13 cellular contexts compared by ENCODE assay signal in the genomic region with DNA sequence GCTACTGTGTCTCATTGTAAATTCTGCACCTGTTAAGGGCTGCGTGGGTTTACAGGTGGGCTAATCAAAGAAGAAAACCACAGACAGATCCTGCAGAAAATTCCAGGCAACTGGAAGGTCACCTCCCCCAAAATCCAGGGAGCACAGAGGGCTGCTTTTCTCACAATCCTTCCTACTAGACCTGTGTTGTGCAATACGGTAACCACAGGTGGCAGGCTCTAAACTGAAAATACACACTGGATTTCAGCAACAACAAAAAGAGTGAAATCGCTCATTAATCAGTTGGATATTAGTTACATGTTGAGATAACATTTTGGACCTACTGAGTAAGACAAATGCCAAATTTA.
DNase-seq lines count a peak whose midpoint lies in the region; ATAC-seq, FAIRE-seq and TF ChIP-seq lines count a peak whose summit lies in the region.
"Had no signal": no experiment of that assay in that cellular context is flagged by ENCODE, and none has a peak within 500 bp of the region (broad histone marks: within the 10 kb centered on the region; RNA-seq: fewer than 3 reads in every experiment).

No MANE protein-coding gene starts in this region.

- TF ChIP-seq POLR2A in K562 (conservative IDR thresholded peaks at IDR 0.05): no peak

- no peak overlapping the region for H2BK12ac ChIP-seq in H9 (ENCODE audit: insufficient read length, low read depth, low read length)

- H3K27ac ChIP-seq in H9 (ENCODE audit: insufficient read length, low read depth, low read length) (no peak overlapping the region), K562 (ENCODE audit: extremely low read depth, low read depth, low read length) (no peak overlapping the region), left lung (no peak overlapping the region)
- H3K27ac ChIP-seq: right atrium auricular region, thoracic aorta had no signal

- no peaks in the 10 kb centered on the region for H3K27me3 Mint-ChIP-seq in H9 (ENCODE audit: low read depth)

- no peaks in the 10 kb centered on the region for H3K79me1 ChIP-seq in H9 (ENCODE audit: insufficient read depth, low read depth, low read length, poor library complexity, severe bottlenecking)

- no peak overlapping the region for H2AK5ac ChIP-seq in H9 (ENCODE audit: insufficient read length, low read length)

- H3K36me3 ChIP-seq in Loucy (ENCODE audit: insufficient read depth, low read length): no peaks in the 10 kb centered on the region
- no peaks in the 10 kb centered on the region for H3K36me3 ChIP-seq in K562 (ENCODE audit: control insufficient read depth, insufficient read depth, low read length)
- H3K36me3 ChIP-seq in left lung: no peaks in the 10 kb centered on the region
- H3K36me3 ChIP-seq: right atrium auricular region, thoracic aorta had no signal

- ATAC-seq in K562 (no peak), left lung (peak; percentile 62), HG03460 (IDR thresholded peaks at IDR 0.05; ENCODE audit: unreplicated experiment) (no peak)

- no peaks in the 10 kb centered on the region for H3K36me3 Mint-ChIP-seq in H9 (ENCODE audit: insufficient read depth in 1 of 3, low read depth in 3 of 3)
- H3K36me3 Mint-ChIP-seq: activated naive CD4-positive, alpha-beta T cell treated with anti-CD3 and anti-CD28 coated beads, Interleukin-2, amount 50 U/mL, for 24 hours had no signal

- H3K56ac ChIP-seq in H9 (ENCODE audit: insufficient read length, low read depth, low read length): no peak overlapping the region

- H3K9me3 ChIP-seq in H9 (ENCODE audit: control insufficient read depth, low read depth, low read length) (no peaks in the 10 kb centered on the region), Loucy (ENCODE audit: insufficient read depth, low read depth, low read length) (no peaks in the 10 kb centered on the region), K562 (replicated peaks; ENCODE audit: control insufficient read depth, insufficient read depth, low read depth, low read length) (no peaks in the 10 kb centered on the region), left lung (no peaks in the 10 kb centered on the region)
- H3K9me3 ChIP-seq: right atrium auricular region, thoracic aorta had no signal

- no peak for TF ChIP-seq EP300 in K562 (IDR thresholded peaks at IDR 0.05; ENCODE audit: low read length)

- H2BK20ac ChIP-seq in H9 (ENCODE audit: low read depth, low read length, poor library complexity, severe bottlenecking): no peak overlapping the region

- in situ Hi-C loops in K562 (cut with MboI): loop anchor here (5.0 to 25.0 kb wide), 3 partner anchors 181 to 811 kb away; no protein-coding TSS in a partner anchor

- no peaks in the 10 kb centered on the region for H3K9me2 ChIP-seq in Loucy (replicated peaks; ENCODE audit: low read depth, low read length)

- no peak for TF ChIP-seq CTCF in H9 (conservative IDR thresholded peaks at IDR 0.05)
- TF ChIP-seq CTCF in Loucy (conservative IDR thresholded peaks at IDR 0.05; ENCODE audit: low read length): no peak
- TF ChIP-seq CTCF in K562 (IDR thresholded peaks at IDR 0.05 in 2 of 3, conservative IDR thresholded peaks at IDR 0.05 in 1 of 3; ENCODE audit: insufficient read depth in 2 of 3, low read depth in 1 of 3, low read length in 3 of 3): no peak
- no peak for TF ChIP-seq CTCF in left lung (IDR thresholded peaks at IDR 0.05)

- no peaks in the 10 kb centered on the region for H4K20me1 ChIP-seq in H9 (ENCODE audit: control insufficient read depth, insufficient read depth, insufficient read length)
- no peaks in the 10 kb centered on the region for H4K20me1 ChIP-seq in Loucy (ENCODE audit: insufficient read depth, low read length, poor library complexity, severe bottlenecking)
- H4K20me1 ChIP-seq in K562 (replicated peaks; ENCODE audit: control insufficient read depth, insufficient read depth, low read length): no peaks in the 10 kb centered on the region

- no peak for FAIRE-seq in K562 (lab: Jason Lieb, UNC)
- FAIRE-seq: colon had no signal

- H3K18ac ChIP-seq in H9 (ENCODE audit: insufficient read length, low read depth, low read length): no peak overlapping the region

- no CpG with 5 or more reads among the region's 3 CpGs for WGBS in H9 (ENCODE audit: extremely low coverage, insufficient read length, low lambda C conversion rate)
- 5% methylated on average over 3 of the region's 3 CpGs for WGBS in K562 (ENCODE audit: insufficient coverage, low coverage, missing lambda C conversion rate)

- no peak overlapping the region for H4K8ac ChIP-seq in H9 (replicated peaks; ENCODE audit: insufficient read length, low read depth, low read length)

- H3K27ac Mint-ChIP-seq in H9: peak overlapping the region; percentile 74 to 94 (median 94); a peak in 6 of 7 replicates
- H3K27ac Mint-ChIP-seq: activated CD4-positive, alpha-beta memory T cell treated with anti-CD3 and anti-CD28 coated beads, Interleukin-2, amount 10 ng/mL, durations not matched to agents 7 days and 5 days; activated naive CD4-positive, alpha-beta T cell treated with anti-CD3 and anti-CD28 coated beads, Interleukin-2, amount 50 U/mL, for 24 hours had no signal

- H2AFZ ChIP-seq in H9 (ENCODE audit: low read length) (no peak overlapping the region), Loucy (ENCODE audit: low read length) (peak overlapping the region; percentile 83), K562 (ENCODE audit: low read depth, low read length) (no peak overlapping the region)

- H3F3A ChIP-seq in Loucy (ENCODE audit: low read depth): no peaks in the 10 kb centered on the region

- H2BK5ac ChIP-seq in H9 (ENCODE audit: insufficient read length, low read length): no peak overlapping the region

- H3K9ac ChIP-seq in H9 (ENCODE audit: extremely low read depth, insufficient read length, low read length): no peak overlapping the region
- peak overlapping the region; percentile 11 for H3K9ac ChIP-seq in Loucy (ENCODE audit: low read depth, low read length, poor library complexity, severe bottlenecking)
- H3K9ac ChIP-seq in K562 (ENCODE audit: insufficient read depth in 1 of 2, low read depth in 2 of 2, low read length in 2 of 2): no peak overlapping the region

- H3K79me2 ChIP-seq in H9 (ENCODE audit: insufficient read depth, low read length): no peaks in the 10 kb centered on the region
- H3K79me2 ChIP-seq in Loucy (ENCODE audit: insufficient read depth, low read length): no peaks in the 10 kb centered on the region
- no peaks in the 10 kb centered on the region for H3K79me2 ChIP-seq in K562 (ENCODE audit: control insufficient read depth, insufficient read depth, low read length)

- BruUV-seq in K562 (replicated peaks; lab: Mats Ljungman, UMichigan): no TSS peak

- H3K23me2 ChIP-seq in H9 (ENCODE audit: insufficient read length, low read depth, low read length, poor library complexity, severe bottlenecking): peaks cover 3% of the 10 kb centered on the region

- H4K91ac ChIP-seq in H9 (ENCODE audit: insufficient read length, low read depth, low read length): no peak overlapping the region

- no peak overlapping the region for H2BK120ac ChIP-seq in H9 (ENCODE audit: low read depth, low read length, poor library complexity, severe bottlenecking)

- no peaks in the 10 kb centered on the region for H3K9me1 ChIP-seq in K562 (ENCODE audit: control insufficient read depth, insufficient read depth, low read length)

- H3K4me3 ChIP-seq in Loucy (ENCODE audit: low read length, poor library complexity, severe bottlenecking) (no peak overlapping the region), K562 (no peak overlapping the region), left lung (no peak overlapping the region)
- H3K4me3 ChIP-seq: lung, right atrium auricular region, thoracic aorta had no signal

- no peak overlapping the region for H3K14ac ChIP-seq in H9 (ENCODE audit: insufficient read depth, low read length)

- DNase-seq in H9: no peak
- no peak for DNase-seq in K562 (ENCODE audit: extremely low read depth in 1 of 4, low spot score in 3 of 4)
- DNase-seq in left lung: no peak
- DNase-seq in stimulated activated naive CD4-positive, alpha-beta T cell (lab: John Stamatoyannopoulos, UW): no peak
- no peak for DNase-seq in nucleus accumbens (lab: John Stamatoyannopoulos, UW)

- intact Hi-C loops in K562 (cut with micrococcal nuclease): loop anchor here (1.0 to 10.0 kb wide), 9 partner anchors 48 to 806 kb away; a partner anchor contains a TSS
- intact Hi-C loops in left lung (cut with DNase I): loop anchor here in 1 of 2 donors (10.0 kb wide), 2 partner anchors 382 to 408 kb away; no protein-coding TSS in a partner anchor

- H3K4me2 ChIP-seq in H9 (ENCODE audit: insufficient read depth, insufficient read length, low read length) (no peak overlapping the region), Loucy (ENCODE audit: low read depth, low read length, poor library complexity, severe bottlenecking) (peak overlapping the region; percentile 16), K562 (ENCODE audit: insufficient read depth, low read length) (no peak overlapping the region)

- no peak overlapping the region for H2BK15ac ChIP-seq in H9 (ENCODE audit: low read depth, low read length)

- no peak overlapping the region for H3K23ac ChIP-seq in H9 (ENCODE audit: insufficient read length, low read depth, low read length)

- H3K4me1 ChIP-seq in H9 (ENCODE audit: insufficient read depth, low read length) (0 out of 2 replicates have a peak, but pooled peaks cover 2% of the 10 kb centered on the region), Loucy (ENCODE audit: insufficient read depth, low read length, poor library complexity, severe bottlenecking) (no peaks in the 10 kb centered on the region), K562 (replicated peaks in 1 of 2; ENCODE audit: control insufficient read depth in 2 of 2, insufficient read depth in 2 of 2, low read length in 2 of 2) (no peaks in the 10 kb centered on the region), left lung (no peaks in the 10 kb centered on the region)

- no peak overlapping the region for H3K4ac ChIP-seq in H9 (ENCODE audit: low read depth, low read length)

- POLR2A ChIA-PET in K562 (lab: Yijun Ruan, JAX): no interaction called here

- no peak overlapping the region for H3T11ph ChIP-seq in H9 (ENCODE audit: low read length)

- CTCF ChIA-PET in K562 (lab: Yijun Ruan, JAX; ENCODE audit: low intra/inter-chr PET ratio): interaction anchor here (0.7 to 2.2 kb wide), 10 partner anchors 50 to 808 kb away, joined by 3 to 17 read pairs (median 4); no protein-coding TSS in a partner anchor

- no peak for TF ChIP-seq RAD21 in K562 (CRISPR knock-in tag; conservative IDR thresholded peaks at IDR 0.05 in 1 of 2, IDR thresholded peaks at IDR 0.05 in 1 of 2)

- peaks cover 0 to 3% of the 10 kb centered on the region in 2 experiments; a peak in 2 of 5 replicates for H3K9me3 Mint-ChIP-seq in H9
- H3K9me3 Mint-ChIP-seq: activated CD4-positive, alpha-beta memory T cell treated with anti-CD3 and anti-CD28 coated beads, Interleukin-2, amount 10 ng/mL, durations not matched to agents 7 days and 5 days; activated naive CD4-positive, alpha-beta T cell treated with anti-CD3 and anti-CD28 coated beads, Interleukin-2, amount 50 U/mL, for 24 hours had no signal

- peaks cover 33 to 42% of the 10 kb centered on the region in 2 experiments for H3K4me1 Mint-ChIP-seq in H9

- H3K4me3 Mint-ChIP-seq in H9: no peak overlapping the region
- H3K4me3 Mint-ChIP-seq: activated CD4-positive, alpha-beta memory T cell treated with anti-CD3 and anti-CD28 coated beads, Interleukin-2, amount 10 ng/mL, durations not matched to agents 7 days and 5 days; activated naive CD4-positive, alpha-beta T cell treated with anti-CD3 and anti-CD28 coated beads, Interleukin-2, amount 50 U/mL, for 24 hours had no signal

- no peak overlapping the region for H4K5ac ChIP-seq in H9 (ENCODE audit: insufficient read length, low read depth, low read length)

- H3K27me3 ChIP-seq in H9 (ENCODE audit: insufficient read depth, low read length): no peaks in the 10 kb centered on the region
- no peaks in the 10 kb centered on the region for H3K27me3 ChIP-seq in Loucy (ENCODE audit: insufficient read depth, low read length, poor library complexity, severe bottlenecking)
- H3K27me3 ChIP-seq in K562 (ENCODE audit: control insufficient read depth in 2 of 2, insufficient read depth in 2 of 2, low read length in 2 of 2): no peaks in the 10 kb centered on the region; a peak in 1 of 5 replicates
- H3K27me3 ChIP-seq in left lung: no peaks in the 10 kb centered on the region
- H3K27me3 ChIP-seq: right atrium auricular region had no signal
